15 cellular contexts compared by ENCODE assay signal in the genomic region with DNA sequence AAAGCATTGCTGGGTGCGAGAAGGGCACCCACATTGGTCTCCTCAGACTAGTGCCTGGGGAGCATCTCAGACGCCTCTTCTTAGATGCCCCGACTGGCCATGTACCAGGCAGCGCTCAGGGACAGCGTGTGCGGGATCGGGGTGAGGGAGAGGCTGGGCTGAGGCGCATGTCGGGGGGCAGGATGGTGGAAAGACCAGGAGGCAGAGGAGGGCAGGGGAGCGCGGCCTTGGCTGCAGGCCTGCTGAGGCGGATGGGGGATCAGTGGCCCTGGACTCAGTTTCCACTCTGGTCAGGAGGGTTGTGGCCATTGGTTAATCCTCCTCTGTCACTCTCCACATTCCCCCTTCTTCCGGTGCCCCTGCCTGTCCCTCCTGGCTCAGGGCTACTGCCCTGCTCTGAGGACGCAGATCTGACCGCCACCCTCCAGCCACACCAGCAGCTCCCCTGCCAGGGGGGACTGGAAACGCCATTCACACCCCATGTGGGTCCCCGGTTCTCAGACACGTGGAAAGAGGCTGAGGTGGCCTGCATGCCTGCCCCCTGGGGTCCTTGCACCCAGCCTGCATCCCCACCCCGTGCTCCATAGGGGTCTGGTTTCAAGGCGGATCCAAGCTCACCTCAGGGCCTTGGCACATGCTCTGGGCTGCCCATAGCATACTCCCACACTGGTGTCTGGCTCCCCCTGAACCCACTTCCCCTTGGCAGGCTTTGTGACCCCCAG.
"Had no signal": no experiment of that assay in that cellular context is flagged by ENCODE, and none has a peak within 500 bp of the region (broad histone marks: within the 10 kb centered on the region; RNA-seq: fewer than 3 reads in every experiment).

No MANE protein-coding gene starts in this region.

- H3K27ac ChIP-seq: lower lobe of right lung, neutrophil, SK-N-MC, upper lobe of left lung had no signal

- H3K27me3 ChIP-seq: upper lobe of left lung had no signal

- H3K4me1 ChIP-seq: lower lobe of right lung, upper lobe of left lung had no signal

- DNase-seq: activated CD4-positive, alpha-beta T cell treated with anti-CD3 and anti-CD28 coated beads for 36 hours; activated CD4-positive, alpha-beta T cell treated with anti-CD3 and anti-CD28 coated beads, Interleukin-2, amount 50 U/mL, for 48 hours; activated T-cell treated with anti-CD3 and anti-CD28 coated beads, Interleukin-2, amount 50 U/mL, for 72 hours; effector memory CD4-positive, alpha-beta T cell; left cardiac atrium; lower lobe of right lung; natural killer cell; stimulated activated CD4-positive, alpha-beta T cell treated with anti-CD3 and anti-CD28 coated beads, Interleukin-2, amount 100 ng/mL, for 48 hours; stimulated activated naive CD8-positive, alpha-beta T cell treated with anti-CD3 and anti-CD28 coated beads, Interleukin-15, amount 100 ng/mL, for 72 hours had no signal

- H3K36me3 ChIP-seq: lower lobe of right lung, neutrophil, upper lobe of left lung had no signal

- H3K9me3 ChIP-seq: lower lobe of right lung, neutrophil, upper lobe of left lung had no signal

- ATAC-seq: activated CD4-positive, alpha-beta T cell treated with anti-CD3 and anti-CD28 coated beads for 36 hours; activated T-cell treated with anti-CD3 and anti-CD28 coated beads, Interleukin-2, amount 50 U/mL, for 72 hours; left cardiac atrium; lower lobe of right lung; stimulated activated naive CD8-positive, alpha-beta T cell treated with anti-CD3 and anti-CD28 coated beads, Interleukin-15, amount 100 ng/mL, for 72 hours; T-cell; WTC11 had no signal

- H3K4me3 ChIP-seq: lower lobe of right lung, SK-N-MC, upper lobe of left lung had no signal

- FAIRE-seq: bronchial epithelial cell had no signal
